8 cellular contexts compared by ENCODE assay signal in genomic region chr7:102284891-102285540, GRCh38. TPM values are rescaled to one million over a fixed set of nuclear protein-coding genes. Genes with fewer than 3 reads are reported as not detected.
DNase-seq lines count a peak whose midpoint lies in the region; ATAC-seq and TF ChIP-seq lines count a peak whose summit lies in the region.

No MANE protein-coding gene starts in this region.

- H3K9me3 ChIP-seq in CD8-positive, alpha-beta T cell (ENCODE audit: low read length) = no peaks in the 10 kb centered on the region
- H3K9me3 ChIP-seq in neutrophil = no peaks in the 10 kb centered on the region

- no peaks in the 10 kb centered on the region for H3K36me3 ChIP-seq in CD8-positive, alpha-beta T cell (ENCODE audit: insufficient read depth, low read length)
- no peaks in the 10 kb centered on the region for H3K36me3 ChIP-seq in neutrophil

- POLR2A ChIA-PET in CD8-positive, alpha-beta T cell (lab: Charles Lee) = no interaction called here
- POLR2A ChIA-PET in RWPE1 (lab: Yijun Ruan, JAX; ENCODE audit: low non-redundant PET) = interaction anchor here (0.6 kb wide), 1 partner anchor 924 kb away, joined by 3 read pairs; no protein-coding TSS in a partner anchor

- H3K27me3 ChIP-seq in CD8-positive, alpha-beta T cell (ENCODE audit: insufficient read depth, low read length) = no peaks in the 10 kb centered on the region
- H3K27me3 ChIP-seq in neutrophil = peaks cover 44% of the 10 kb centered on the region

- CTCF ChIA-PET in CD8-positive, alpha-beta T cell (lab: Charles Lee) = interaction anchor here (0.5 to 1.7 kb wide), 6 partner anchors 11 to 800 kb away, joined by 3 to 5 read pairs (median 4); no protein-coding TSS in a partner anchor
- CTCF ChIA-PET in RWPE1 (lab: Yijun Ruan, JAX) = interaction anchor here (1.1 kb wide), 1 partner anchor 106 kb away, joined by 3 read pairs; no protein-coding TSS in a partner anchor

- peak overlapping the region; percentile 80 for H3K4me3 Mint-ChIP-seq in CD8-positive, alpha-beta T cell
- peak overlapping the region; percentile 54 to 74 for H3K4me3 Mint-ChIP-seq in effector memory CD8-positive, alpha-beta T cell

- H3K9me3 Mint-ChIP-seq in CD8-positive, alpha-beta T cell = no peaks in the 10 kb centered on the region
- H3K9me3 Mint-ChIP-seq in effector memory CD8-positive, alpha-beta T cell = no peaks in the 10 kb centered on the region

- no peaks in the 10 kb centered on the region for H3K36me3 Mint-ChIP-seq in CD8-positive, alpha-beta T cell
- H3K36me3 Mint-ChIP-seq in effector memory CD8-positive, alpha-beta T cell (ENCODE audit: insufficient read depth) = peaks cover 7% of the 10 kb centered on the region

- H3K4me1 ChIP-seq in CD8-positive, alpha-beta T cell (ENCODE audit: insufficient read depth, low read length) = peaks cover 29% of the 10 kb centered on the region
- peaks cover 31 to 36% of the 10 kb centered on the region in 2 experiments for H3K4me1 ChIP-seq in neutrophil (ENCODE audit: control insufficient read depth in 1 of 2, insufficient read depth in 1 of 2, low read depth in 1 of 2, low read length in 1 of 2)

- H3K27ac ChIP-seq in CD8-positive, alpha-beta T cell (ENCODE audit: low read depth, low read length) = no peak overlapping the region
- peak overlapping the region; percentile 90 for H3K27ac ChIP-seq in neutrophil
- H3K27ac ChIP-seq in RWPE1 = no peak overlapping the region

- no peak for TF ChIP-seq CTCF in CD8-positive, alpha-beta T cell (IDR thresholded peaks at IDR 0.05)
- TF ChIP-seq CTCF in neutrophil (IDR thresholded peaks at IDR 0.05) (peak; percentile 20), RWPE1 (conservative IDR thresholded peaks at IDR 0.05; ENCODE audit: low read depth) (no peak)

- peaks cover 24% of the 10 kb centered on the region for H3K4me1 Mint-ChIP-seq in CD8-positive, alpha-beta T cell (ENCODE audit: low read depth)
- peaks cover 17 to 20% of the 10 kb centered on the region in 2 donors for H3K4me1 Mint-ChIP-seq in effector memory CD8-positive, alpha-beta T cell (ENCODE audit: low read depth in 2 of 2)

- H3K27me3 Mint-ChIP-seq in CD8-positive, alpha-beta T cell (ENCODE audit: low read depth) = no peaks in the 10 kb centered on the region
- no peaks in the 10 kb centered on the region for H3K27me3 Mint-ChIP-seq in effector memory CD8-positive, alpha-beta T cell

- H3K27ac Mint-ChIP-seq in CD8-positive, alpha-beta T cell = peak overlapping the region; percentile 64
- peak overlapping the region; percentile 52 to 76 for H3K27ac Mint-ChIP-seq in effector memory CD8-positive, alpha-beta T cell

- no peak overlapping the region for H3K4me3 ChIP-seq in CD8-positive, alpha-beta T cell (ENCODE audit: low read depth, low read length)
- peak overlapping the region; percentile 100 for H3K4me3 ChIP-seq in neutrophil (ENCODE audit: low read depth in 1 of 2, low read length in 1 of 2)

- DNase-seq in CD8-positive, alpha-beta T cell = peak in 1 of 7 experiments; percentile 20
- DNase-seq in NOMO-1 (lab: John Stamatoyannopoulos, UW; ENCODE audit: unreplicated experiment in 2 of 2) = peak; percentile 82 to 86
- no peak for DNase-seq in effector memory CD8-positive, alpha-beta T cell
- DNase-seq in DMS79 (lab: John Stamatoyannopoulos, UW) = no peak
- no peak for DNase-seq in HuH-7.5 (ENCODE audit: low spot score)
- no peak for DNase-seq in OCI-M2 (lab: John Stamatoyannopoulos, UW; ENCODE audit: unreplicated experiment)
- DNase-seq in RWPE1 (ENCODE audit: low spot score) = no peak

- intact Hi-C loops in CD8-positive, alpha-beta T cell (cut with DNase I, micrococcal nuclease) = loop anchor here (5.0 to 10.0 kb wide), 3 partner anchors 77 to 180 kb away; partner anchors contain the start of genes ALKBH4 (in 2 of the 2) and LRWD1 (in 2 of the 2)

- ATAC-seq in CD8-positive, alpha-beta T cell = no peak
- ATAC-seq in effector memory CD8-positive, alpha-beta T cell (replicated peaks) = no peak

RNA-seq across cellular contexts. Expression of gene SH2B2, which starts 1.7 kb away (rescaled TPM):
- total RNA-seq in CD8-positive, alpha-beta T cell = 1 to 10 TPM in 1 of 2 experiments, under 1 TPM in 1; 0.72 to 1.8 TPM

Comparison
In these comparisons a context has a peak if more than half of its experiments do, and no peak if none do; other contexts are left out.
1. DNase-seq: peak in NOMO-1 (2 of 2); none in effector memory CD8-positive, alpha-beta T cell (0 of 3), DMS79 (single experiment), HuH-7.5 (single experiment), OCI-M2 (single experiment) and RWPE1 (single experiment).